Comparison of ENCODE assay signal across 2 cellular contexts in genomic region chr22:42966389-42966998, GRCh38.
TF ChIP-seq lines count a peak whose summit lies in the region.

No MANE protein-coding gene starts in this region.

TF ChIP-seq in SK-N-SH, 30 proteins besides CTCF, POLR2A, EP300 and RAD21 (continued from another document):
- no peak for TF ChIP-seq NRF1 (IDR thresholded peaks at IDR 0.05; ENCODE audit: low read depth, low read length)

TF ChIP-seq in SK-N-SH treated with all-trans-retinoic acid at 6 μM for 48 hours, 23 proteins besides CTCF, POLR2A, EP300 and RAD21 (continued from another document):
- TF ChIP-seq PATZ1 (CRISPR knock-in tag; IDR thresholded peaks at IDR 0.05; ENCODE audit: borderline replicate concordance) = no peak
